9 cellular contexts compared by ENCODE assay signal in genomic region chr6:44002591-44003344, GRCh38.
DNase-seq lines count a peak whose midpoint lies in the region; ATAC-seq and TF ChIP-seq lines count a peak whose summit lies in the region.
"Had no signal": no experiment of that assay in that cellular context is flagged by ENCODE, and none has a peak within 500 bp of the region (broad histone marks: within the 10 kb centered on the region; RNA-seq: fewer than 3 reads in every experiment).

No MANE protein-coding gene starts in this region.

- peaks cover 2% of the 10 kb centered on the region for H3K4me1 ChIP-seq in ovary (ENCODE audit: insufficient read depth)
- H3K4me1 ChIP-seq in tibial artery: peaks cover 0 to 17% (median 13%) of the 10 kb centered on the region in 4 donors

- H3K27ac ChIP-seq in ovary (no peak overlapping the region), tibial artery (no peak overlapping the region)
- H3K27ac ChIP-seq: C4-2B had no signal

- TF ChIP-seq EP300 in ovary (IDR thresholded peaks at IDR 0.05): no peak

- H3K36me3 ChIP-seq in ovary: no peaks in the 10 kb centered on the region
- no peaks in the 10 kb centered on the region for H3K36me3 ChIP-seq in tibial artery

- ATAC-seq in GM21515 (IDR thresholded peaks at IDR 0.05; ENCODE audit: unreplicated experiment): no peak

- H3K4me3 Mint-ChIP-seq in activated T-helper 1 cell treated with anti-CD3 and anti-CD28 coated beads, Interleukin-12 subunit alpha, Interleukin-12 subunit beta, Interleukin-2, Interleukin-4 antibody, amounts not matched to agents 30 ng/mL and 10 ng/mL and 1 ng/mL, durations not matched to agents 14 hours and 24 hours and 36 hours: peak overlapping the region; percentile 63

- H3K4me1 Mint-ChIP-seq in activated T-helper 1 cell treated with anti-CD3 and anti-CD28 coated beads, Interleukin-12 subunit alpha, Interleukin-12 subunit beta, Interleukin-2, Interleukin-4 antibody, amounts not matched to agents 30 ng/mL and 10 ng/mL and 1 ng/mL, durations not matched to agents 14 hours and 24 hours and 36 hours (ENCODE audit: low read depth): peaks cover 6% of the 10 kb centered on the region

- H3K27me3 Mint-ChIP-seq in activated T-helper 1 cell treated with anti-CD3 and anti-CD28 coated beads, Interleukin-12 subunit alpha, Interleukin-12 subunit beta, Interleukin-2, Interleukin-4 antibody, amounts not matched to agents 30 ng/mL and 10 ng/mL and 1 ng/mL, durations not matched to agents 14 hours and 24 hours and 36 hours (ENCODE audit: insufficient read depth): peaks cover 37% of the 10 kb centered on the region

- H3K36me3 Mint-ChIP-seq in activated T-helper 1 cell treated with anti-CD3 and anti-CD28 coated beads, Interleukin-12 subunit alpha, Interleukin-12 subunit beta, Interleukin-2, Interleukin-4 antibody, amounts not matched to agents 30 ng/mL and 10 ng/mL and 1 ng/mL, durations not matched to agents 14 hours and 24 hours and 36 hours (ENCODE audit: low read depth): no peaks in the 10 kb centered on the region

- no peaks in the 10 kb centered on the region for H3K9me3 Mint-ChIP-seq in activated T-helper 1 cell treated with anti-CD3 and anti-CD28 coated beads, Interleukin-12 subunit alpha, Interleukin-12 subunit beta, Interleukin-2, Interleukin-4 antibody, amounts not matched to agents 30 ng/mL and 10 ng/mL and 1 ng/mL, durations not matched to agents 14 hours and 24 hours and 36 hours

- TF ChIP-seq POLR2A in ovary (IDR thresholded peaks at IDR 0.05): no peak

- H3K27me3 ChIP-seq in ovary (no peaks in the 10 kb centered on the region), tibial artery (peaks cover 0 to 58% of the 10 kb centered on the region in 2 donors)

- intact Hi-C loops in activated T-helper 1 cell treated with anti-CD3 and anti-CD28 coated beads, Interleukin-12 subunit alpha, Interleukin-12 subunit beta, Interleukin-2, Interleukin-4 antibody, amounts not matched to agents 30 ng/mL and 10 ng/mL and 1 ng/mL, durations not matched to agents 14 hours and 24 hours and 36 hours (cut with micrococcal nuclease): loop anchor here (2.0 to 5.0 kb wide), 4 partner anchors 45 to 280 kb away; partner anchors contain the start of gene VEGFA
- intact Hi-C loops in ovary (cut with DNase I) (no loop called here), tibial artery (cut with DNase I; ENCODE audit: low total_unique reads) (no loop called here)

- H3K4me3 ChIP-seq in foreskin fibroblast (ENCODE audit: low read depth in 1 of 2, low read length in 2 of 2): peak overlapping the region; percentile 40 to 46
- peak overlapping the region; percentile 32 for H3K4me3 ChIP-seq in ovary
- peak overlapping the region; percentile 34 to 49 for H3K4me3 ChIP-seq in tibial artery

- H3K9me3 ChIP-seq in ovary: no peaks in the 10 kb centered on the region
- H3K9me3 ChIP-seq in tibial artery: no peaks in the 10 kb centered on the region

- DNase-seq in NCI-H1436 (lab: John Stamatoyannopoulos, UW) (peak; percentile 30), NCI-H1436 treated with DMSO at 0.1 percent for 48 hours (lab: John Stamatoyannopoulos, UW) (no peak), NCI-H524 (lab: John Stamatoyannopoulos, UW) (peak; percentile 63 to 84), foreskin fibroblast (peak in 1 of 2 donors; percentile 76), ovary (peak; percentile 25 to 57 (median 36)), tibial artery (peak in 1 of 2 donors; percentile 65)
- peak; percentile 48 for DNase-seq in activated T-helper 1 cell treated with anti-CD3 and anti-CD28 coated beads, Interleukin-12 subunit alpha, Interleukin-12 subunit beta, Interleukin-2, Interleukin-4 antibody, amounts not matched to agents 30 ng/mL and 10 ng/mL and 1 ng/mL, durations not matched to agents 14 hours and 24 hours and 36 hours (ENCODE audit: low spot score)

- H3K27ac Mint-ChIP-seq in activated T-helper 1 cell treated with anti-CD3 and anti-CD28 coated beads, Interleukin-12 subunit alpha, Interleukin-12 subunit beta, Interleukin-2, Interleukin-4 antibody, amounts not matched to agents 30 ng/mL and 10 ng/mL and 1 ng/mL, durations not matched to agents 14 hours and 24 hours and 36 hours: no peak overlapping the region

- 3 to 4% (median 3%) methylated on average over 66 to 76 of the region's 76 CpGs for WGBS in ovary, 3 donors

- TF ChIP-seq CTCF in foreskin fibroblast (IDR thresholded peaks at IDR 0.05; ENCODE audit: low read depth, low read length): no peak
- peak in 1 of 3 donors; percentile 22 for TF ChIP-seq CTCF in ovary (IDR thresholded peaks at IDR 0.05)
- peak in 1 of 2 experiments; percentile 8 for TF ChIP-seq CTCF in tibial artery (IDR thresholded peaks at IDR 0.05)
